ENCODE assay signal across 15 cellular contexts in genomic region chr16:84839054-84839453, GRCh38. TPM values are rescaled to one million over a fixed set of nuclear protein-coding genes. Genes with fewer than 3 reads are reported as not detected.
DNase-seq lines count a peak whose midpoint lies in the region; FAIRE-seq and TF ChIP-seq lines count a peak whose summit lies in the region.
"Had no signal": no experiment of that assay in that cellular context is flagged by ENCODE, and none has a peak within 500 bp of the region (broad histone marks: within the 10 kb centered on the region; RNA-seq: fewer than 3 reads in every experiment).

No MANE protein-coding gene starts in this region.

- FAIRE-seq in RCC 7860 (lab: Jason Lieb, UNC) = peak; percentile 79

- H3K9me3 ChIP-seq in smooth muscle cell (replicated peaks; ENCODE audit: low read depth) (no peaks in the 10 kb centered on the region), MM.1S (replicated peaks; ENCODE audit: insufficient read depth, low read length) (no peaks in the 10 kb centered on the region)
- H3K9me3 ChIP-seq: ascending aorta, SJCRH30 had no signal

- H3K9me2 ChIP-seq in MM.1S (replicated peaks; ENCODE audit: insufficient read depth, low read length) = no peaks in the 10 kb centered on the region

- H4K20me1 ChIP-seq in smooth muscle cell (ENCODE audit: low read depth) (peaks cover 68% of the 10 kb centered on the region), MM.1S (ENCODE audit: insufficient read depth, low read length) (no peaks in the 10 kb centered on the region)

- DNase-seq in ELR (ENCODE audit: low read depth) = peak; percentile 71
- DNase-seq in RCC 7860 (ENCODE audit: low spot score) = peak; percentile 93
- DNase-seq in fibroblast of gingiva (ENCODE audit: low read depth) = peak; percentile 65
- no peak for DNase-seq in smooth muscle cell (lab: John Stamatoyannopoulos, UW; ENCODE audit: unreplicated experiment)
- no peak for DNase-seq in MM.1S
- no peak for DNase-seq in SKM-1 treated with dmso at 0.1 percent for 144 hours (lab: John Stamatoyannopoulos, UW; ENCODE audit: unreplicated experiment)
- DNase-seq in NCI-H1930 (lab: John Stamatoyannopoulos, UW) = no peak
- DNase-seq in NCI-H2029 (lab: John Stamatoyannopoulos, UW) = no peak
- DNase-seq: activated CD4-positive, CD25-positive, alpha-beta regulatory T cell; activated T-cell treated with anti-CD3 and anti-CD28 coated beads, Interleukin-2, amount 50 U/mL, for 48 hours; Kasumi-1; natural killer cell; NCI-H524; SJCRH30 had no signal

- H3K27ac ChIP-seq in smooth muscle cell (ENCODE audit: low read depth) (peak overlapping the region; percentile 66), MM.1S (ENCODE audit: low read length) (no peak overlapping the region)
- H3K27ac ChIP-seq: ascending aorta, SJCRH30 had no signal

- peaks cover 27% of the 10 kb centered on the region for H3K4me1 ChIP-seq in smooth muscle cell (ENCODE audit: low read depth)
- no peaks in the 10 kb centered on the region for H3K4me1 ChIP-seq in MM.1S (ENCODE audit: low read length)
- H3K4me1 ChIP-seq: SJCRH30 had no signal

- H3K79me2 ChIP-seq in smooth muscle cell (ENCODE audit: low read depth) (peaks cover 48% of the 10 kb centered on the region), MM.1S (ENCODE audit: low read length) (no peaks in the 10 kb centered on the region)

- H3K27me3 ChIP-seq in smooth muscle cell (ENCODE audit: low read depth) (no peaks in the 10 kb centered on the region), MM.1S (replicated peaks; ENCODE audit: insufficient read depth, low read length) (peaks cover 86% of the 10 kb centered on the region)
- H3K27me3 ChIP-seq: ascending aorta, SJCRH30 had no signal

- H3K9ac ChIP-seq in smooth muscle cell (ENCODE audit: low read depth) (no peak overlapping the region), MM.1S (ENCODE audit: low read length) (no peak overlapping the region)

- 59% methylated on average over 7 of the region's 7 CpGs for WGBS in smooth muscle cell (ENCODE audit: low lambda C conversion rate)

- no peak overlapping the region for H3K4me3 ChIP-seq in smooth muscle cell
- H3K4me3 ChIP-seq in MM.1S (ENCODE audit: low read length) = no peak overlapping the region
- H3K4me3 ChIP-seq: ascending aorta, SJCRH30 had no signal

- H2AFZ ChIP-seq in smooth muscle cell (ENCODE audit: low read depth) = no peak overlapping the region
- H2AFZ ChIP-seq in MM.1S (ENCODE audit: low read length) = no peak overlapping the region

- H3F3A ChIP-seq in smooth muscle cell (ENCODE audit: low read depth) (peaks cover 17% of the 10 kb centered on the region), MM.1S (ENCODE audit: insufficient read depth, low read length) (no peaks in the 10 kb centered on the region)

- H3K36me3 ChIP-seq in smooth muscle cell (ENCODE audit: low read depth) = no peaks in the 10 kb centered on the region
- no peaks in the 10 kb centered on the region for H3K36me3 ChIP-seq in MM.1S (replicated peaks; ENCODE audit: insufficient read depth, low read length)
- H3K36me3 ChIP-seq: ascending aorta, SJCRH30 had no signal

- peak overlapping the region; percentile 8 for H3K4me2 ChIP-seq in smooth muscle cell
- no peak overlapping the region for H3K4me2 ChIP-seq in MM.1S (ENCODE audit: low read depth, low read length)

- TF ChIP-seq CTCF in smooth muscle cell (IDR thresholded peaks at IDR 0.05; ENCODE audit: borderline replicate concordance, insufficient read depth, poor library complexity, severe bottlenecking) (no peak), MM.1S (IDR thresholded peaks at IDR 0.05; ENCODE audit: low read length) (no peak)

RNA-seq across cellular contexts. Expression of gene CRISPLD2, which starts 19.3 kb away (rescaled TPM):
- 63.1 and 104 TPM in 2 replicates for total RNA-seq in smooth muscle cell
- 79.7 and 105 TPM in 2 replicates for polyA plus RNA-seq in smooth muscle cell

Comparison
In these comparisons a context has a peak if more than half of its experiments do, and no peak if none do; other contexts are left out.
1. DNase-seq: peak in ELR (single experiment), RCC 7860 (single experiment) and fibroblast of gingiva (single experiment); none in smooth muscle cell (single experiment), MM.1S (single experiment), SKM-1 treated with dmso at 0.1 percent for 144 hours (single experiment), NCI-H1930 (0 of 2) and NCI-H2029 (single experiment).